In genomic region chr18:551404-552061, GRCh38 we compare ENCODE assay signal across 22 cellular contexts. TPM values are rescaled to one million over a fixed set of nuclear protein-coding genes. Genes with fewer than 3 reads are reported as not detected.
DNase-seq lines count a peak whose midpoint lies in the region; ATAC-seq, FAIRE-seq and TF ChIP-seq lines count a peak whose summit lies in the region.
"Had no signal": no experiment of that assay in that cellular context is flagged by ENCODE, and none has a peak within 500 bp of the region (broad histone marks: within the 10 kb centered on the region; RNA-seq: fewer than 3 reads in every experiment).

No MANE protein-coding gene starts in this region.

- H3K27ac ChIP-seq in ovary (no peak overlapping the region), kidney (ENCODE audit: low read depth in 2 of 2, low read length in 2 of 2) (no peak overlapping the region)
- H3K27ac ChIP-seq: 22Rv1, C4-2B, gastrocnemius medialis, lower lobe of right lung, RWPE1, WERI-Rb-1 had no signal

- H3K9me3 ChIP-seq in ovary (no peaks in the 10 kb centered on the region), kidney (ENCODE audit: control insufficient read depth in 1 of 2, low read length in 2 of 2) (no peaks in the 10 kb centered on the region)
- H3K9me3 ChIP-seq: gastrocnemius medialis, lower lobe of right lung had no signal

- no peak for TF ChIP-seq CTCF in GM12865 (IDR thresholded peaks at IDR 0.05; ENCODE audit: insufficient read depth, low read depth, low read length, missing control alignments)
- TF ChIP-seq CTCF in ovary (IDR thresholded peaks at IDR 0.05): no peak
- no peak for TF ChIP-seq CTCF in kidney (IDR thresholded peaks at IDR 0.05; ENCODE audit: borderline replicate concordance, extremely low read depth, insufficient read depth)

- no peak for TF ChIP-seq EP300 in ovary (IDR thresholded peaks at IDR 0.05)

- no peaks in the 10 kb centered on the region for H3K27me3 ChIP-seq in ovary

- no peaks in the 10 kb centered on the region for H3K4me1 ChIP-seq in ovary (ENCODE audit: insufficient read depth)
- H3K4me1 ChIP-seq in kidney (ENCODE audit: control insufficient read depth in 1 of 2, insufficient read depth in 1 of 2, low read depth in 1 of 2, low read length in 2 of 2): no peaks in the 10 kb centered on the region
- H3K4me1 ChIP-seq: gastrocnemius medialis, lower lobe of right lung had no signal

- 78 to 89% (median 81%) methylated on average over 4 of the region's 4 CpGs for WGBS in ovary, 3 donors

- DNase-seq in GM12865 (ENCODE audit: low read depth) (peak; percentile 35), amniotic stem cell (lab: John Stamatoyannopoulos, UW) (no peak), ovary (no peak), NCI-H2171 (lab: John Stamatoyannopoulos, UW) (no peak), kidney (no peak)
- DNase-seq: DMS79, gastrocnemius medialis, lower lobe of right lung, naive B cell, NCI-H2029 treated with DMSO at 0.1 percent for 48 hours, NCI-H774, T-cell, WERI-Rb-1 had no signal

- no peaks in the 10 kb centered on the region for H3K36me3 ChIP-seq in ovary
- no peaks in the 10 kb centered on the region for H3K36me3 ChIP-seq in kidney (ENCODE audit: control insufficient read depth in 1 of 2, insufficient read depth in 2 of 2, low read length in 2 of 2)
- H3K36me3 ChIP-seq: gastrocnemius medialis, lower lobe of right lung, WERI-Rb-1 had no signal

- intact Hi-C loops in ovary (cut with DNase I) (no loop called here), kidney (cut with DNase I) (no loop called here)

- no peak for TF ChIP-seq POLR2A in ovary (IDR thresholded peaks at IDR 0.05)

- no peak for FAIRE-seq in kidney (lab: Jason Lieb, UNC)
- FAIRE-seq: endothelial cell of umbilical vein had no signal

- ATAC-seq in GM19397 (IDR thresholded peaks at IDR 0.05; ENCODE audit: unreplicated experiment): peak; percentile 96
- ATAC-seq in HG02623 (IDR thresholded peaks at IDR 0.05; ENCODE audit: unreplicated experiment): peak; percentile 92
- peak; percentile 97 for ATAC-seq in HG03175 (IDR thresholded peaks at IDR 0.05; ENCODE audit: unreplicated experiment)
- ATAC-seq: gastrocnemius medialis, lower lobe of right lung, T-cell had no signal

- H3K4me3 ChIP-seq in GM12865 (ENCODE audit: low read depth, low read length) (no peak overlapping the region), ovary (no peak overlapping the region), kidney (ENCODE audit: low read length in 2 of 2) (no peak overlapping the region)
- H3K4me3 ChIP-seq: gastrocnemius medialis, lower lobe of right lung had no signal

- H3K9ac ChIP-seq in kidney (ENCODE audit: low read length in 2 of 2): no peak overlapping the region

RNA-seq across cellular contexts. Expression of gene CETN1, which starts 28.6 kb away (rescaled TPM):
- total RNA-seq in ovary (not detected), kidney (not detected)
- polyA plus RNA-seq in ovary (not detected), kidney (ENCODE audit: insufficient read depth, low read depth, low replicate concordance) (not detected)
- total RNA-seq: activated CD8-positive, alpha-beta memory T cell treated with anti-CD3 and anti-CD28 coated beads for 36 hours; endothelial cell of umbilical vein; gastrocnemius medialis; lower lobe of right lung; pulmonary artery endothelial cell; T-cell had no signal
- polyA plus RNA-seq: endothelial cell of umbilical vein had no signal

RNA-seq across cellular contexts. Expression of gene CLUL1, which starts 45.3 kb away (rescaled TPM):
- total RNA-seq in ovary (10 to 100 TPM in 2 of 7 donors, 1 to 10 TPM in 5; 1.2 to 14.4 (median 5.7) TPM), kidney (1.4 TPM)
- polyA plus RNA-seq in ovary (under 1 TPM in 1 of 2 donors, not detected in 1; 0.67 TPM), kidney (ENCODE audit: insufficient read depth, low read depth, low replicate concordance) (13.3 TPM)
- total RNA-seq: activated CD8-positive, alpha-beta memory T cell treated with anti-CD3 and anti-CD28 coated beads for 36 hours; endothelial cell of umbilical vein; pulmonary artery endothelial cell had no signal
- polyA plus RNA-seq: endothelial cell of umbilical vein had no signal

RNA-seq across cellular contexts. Expression of gene COLEC12, which starts 51.0 kb away (rescaled TPM):
- total RNA-seq in ovary (1 to 10 TPM in 6 of 7 donors, under 1 TPM in 1; 0.78 to 9.9 (median 5.9) TPM), kidney (7.4 TPM)
- polyA plus RNA-seq in ovary (10 to 100 TPM in 1 of 2 donors, 1 to 10 TPM in 1; 3.0 to 20.7 TPM), kidney (ENCODE audit: insufficient read depth, low read depth, low replicate concordance) (1.3 TPM)
- total RNA-seq: activated CD8-positive, alpha-beta memory T cell treated with anti-CD3 and anti-CD28 coated beads for 36 hours had no signal
